1 cellular context compared by ENCODE assay signal in genomic region chr1:192557841-192558595, GRCh38.
TF ChIP-seq lines count a peak whose summit lies in the region.

No MANE protein-coding gene starts in this region.

TF ChIP-seq in SK-N-SH, 30 proteins besides CTCF, POLR2A, EP300 and RAD21 (continued from another document):
- no peak for TF ChIP-seq REST (IDR thresholded peaks at IDR 0.05; ENCODE audit: low read depth, low read length)
- TF ChIP-seq PBX3 (IDR thresholded peaks at IDR 0.05) = peak; percentile 42; the same call in 1 of the 2 replicates
- TF ChIP-seq ZBTB33 (IDR thresholded peaks at IDR 0.05; ENCODE audit: borderline replicate concordance, low read depth) = no peak
- no peak for TF ChIP-seq USF2 (IDR thresholded peaks at IDR 0.05; ENCODE audit: borderline replicate concordance, low read depth, low read length)
- peak; percentile 86 for TF ChIP-seq TCF12 (IDR thresholded peaks at IDR 0.05)
TF ChIP-seq in SK-N-SH: peak in this region for 9.
